In genomic region chr7:2758673-2759603, GRCh38 we compare ENCODE assay signal across 9 cellular contexts.
A peak's percentile ranks its signal among the peaks of the same experiment; 100 is the strongest.
DNase-seq lines count a peak whose midpoint lies in the region; ATAC-seq and TF ChIP-seq lines count a peak whose summit lies in the region.
"Had no signal": no experiment of that assay in that cellular context is flagged by ENCODE, and none has a peak within 500 bp of the region (broad histone marks: within the 10 kb centered on the region; RNA-seq: fewer than 3 reads in every experiment).

No MANE protein-coding gene starts in this region.

- H3K27ac Mint-ChIP-seq in stimulated activated naive CD8-positive, alpha-beta T cell treated with anti-CD3 and anti-CD28 coated beads, Interleukin-15, amount 100 ng/mL, for 72 hours = peak overlapping the region; percentile 97 to 98

- H3K4me3 ChIP-seq in fibroblast of the aortic adventitia (ENCODE audit: low read depth, low read length) = peak overlapping the region; percentile 49

- peak overlapping the region; percentile 64 to 77 for H3K4me3 Mint-ChIP-seq in stimulated activated naive CD8-positive, alpha-beta T cell treated with anti-CD3 and anti-CD28 coated beads, Interleukin-15, amount 100 ng/mL, for 72 hours

- ATAC-seq in SK-N-SH treated with all-trans-retinoic acid at 6 μM for 48 hours = no peak
- peak; percentile 26 for ATAC-seq in stimulated activated naive CD8-positive, alpha-beta T cell treated with anti-CD3 and anti-CD28 coated beads, Interleukin-15, amount 100 ng/mL, for 72 hours
- ATAC-seq in GM19463 (IDR thresholded peaks at IDR 0.05; ENCODE audit: unreplicated experiment) = no peak

- no peaks in the 10 kb centered on the region for H3K9me3 Mint-ChIP-seq in stimulated activated naive CD8-positive, alpha-beta T cell treated with anti-CD3 and anti-CD28 coated beads, Interleukin-15, amount 100 ng/mL, for 72 hours

- peaks cover 52% of the 10 kb centered on the region for H3K4me1 Mint-ChIP-seq in stimulated activated naive CD8-positive, alpha-beta T cell treated with anti-CD3 and anti-CD28 coated beads, Interleukin-15, amount 100 ng/mL, for 72 hours

- no peaks in the 10 kb centered on the region for H3K27me3 Mint-ChIP-seq in stimulated activated naive CD8-positive, alpha-beta T cell treated with anti-CD3 and anti-CD28 coated beads, Interleukin-15, amount 100 ng/mL, for 72 hours

- TF ChIP-seq CTCF in fibroblast of the aortic adventitia (IDR thresholded peaks at IDR 0.05; ENCODE audit: insufficient read depth, low read length) = no peak

- DNase-seq in DMS53 (lab: John Stamatoyannopoulos, UW) (peak; percentile 42), DMS53 treated with DMSO at 0.1 percent for 48 hours (lab: John Stamatoyannopoulos, UW; ENCODE audit: unreplicated experiment) (no peak), fibroblast of the aortic adventitia (ENCODE audit: low read depth) (no peak), inferior parietal cortex (ENCODE audit: extremely low spot score) (no peak)
- DNase-seq in stimulated activated naive CD8-positive, alpha-beta T cell treated with anti-CD3 and anti-CD28 coated beads, Interleukin-15, amount 100 ng/mL, for 72 hours = no peak
- no peak for DNase-seq in activated effector memory CD4-positive, alpha-beta T cell treated with Interleukin-2 at 50 U/mL for 16 hours
- DNase-seq: effector CD4-positive, alpha-beta T cell had no signal

TF ChIP-seq in SK-N-SH treated with all-trans-retinoic acid at 6 μM for 48 hours, 23 proteins besides CTCF, POLR2A, EP300 and RAD21:
- TF ChIP-seq PATZ1 (CRISPR knock-in tag; IDR thresholded peaks at IDR 0.05; ENCODE audit: borderline replicate concordance) (no peak), CSRNP3 (CRISPR knock-in tag; IDR thresholded peaks at IDR 0.05) (no peak), ISL1 (CRISPR knock-in tag; IDR thresholded peaks at IDR 0.05) (no peak), SNAI2 (CRISPR knock-in tag; IDR thresholded peaks at IDR 0.05) (0 out of 2 replicates have a peak, but pooled peaks have one; percentile 16), ZFP30 (CRISPR knock-in tag; IDR thresholded peaks at IDR 0.05) (no peak), BACH2 (CRISPR knock-in tag; IDR thresholded peaks at IDR 0.05; ENCODE audit: borderline replicate concordance) (no peak), GLIS3 (CRISPR knock-in tag; IDR thresholded peaks at IDR 0.05) (no peak), CSDC2 (CRISPR knock-in tag; IDR thresholded peaks at IDR 0.05) (0 out of 2 replicates have a peak, but pooled peaks have one; percentile 10), ZNF565 (CRISPR knock-in tag; conservative IDR thresholded peaks at IDR 0.05; ENCODE audit: low read depth) (no peak)
